ENCODE assay signal across 12 cellular contexts in the genomic region with DNA sequence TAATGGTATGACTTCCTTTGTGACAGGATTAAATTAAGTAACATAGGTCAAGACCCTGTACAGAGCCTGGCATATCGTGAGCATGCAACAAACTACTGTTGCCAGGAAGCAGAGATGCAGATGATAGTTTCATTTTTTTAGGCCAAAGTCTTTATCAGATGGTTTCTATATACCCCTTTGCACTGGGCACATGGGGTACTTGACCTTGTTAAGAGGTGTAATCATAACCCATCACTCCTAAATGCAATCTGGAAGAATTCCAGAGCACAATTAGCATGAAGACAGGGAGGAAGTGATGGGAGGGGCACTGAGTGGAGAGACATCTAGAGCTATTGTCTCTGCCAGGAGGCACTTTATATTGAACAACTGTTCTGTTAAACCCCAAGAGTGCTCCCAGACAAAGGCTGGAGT. TPM values are rescaled to one million over a fixed set of nuclear protein-coding genes. Genes with fewer than 3 reads are reported as not detected.
DNase-seq lines count a peak whose midpoint lies in the region; ATAC-seq, FAIRE-seq and TF ChIP-seq lines count a peak whose summit lies in the region.
"Had no signal": no experiment of that assay in that cellular context is flagged by ENCODE, and none has a peak within 500 bp of the region (broad histone marks: within the 10 kb centered on the region; RNA-seq: fewer than 3 reads in every experiment).

No MANE protein-coding gene starts in this region.

- H3K36me3 ChIP-seq in small intestine (ENCODE audit: control insufficient read depth in 2 of 2, insufficient read depth in 2 of 2, low read length in 2 of 2): peaks cover 0 to 3% of the 10 kb centered on the region in 2 donors
- no peaks in the 10 kb centered on the region for H3K36me3 ChIP-seq in hepatocyte (replicated peaks; ENCODE audit: insufficient read depth, low read depth)

- no peak overlapping the region for H2AFZ ChIP-seq in hepatocyte

- FAIRE-seq in small intestine (lab: Jason Lieb, UNC): no peak

- peaks cover 3 to 9% of the 10 kb centered on the region in 2 donors for H3K4me1 ChIP-seq in small intestine (ENCODE audit: control insufficient read depth in 2 of 2, insufficient read depth in 1 of 2, low read depth in 1 of 2, low read length in 1 of 2)
- H3K4me1 ChIP-seq in hepatocyte (ENCODE audit: insufficient read depth): peaks cover 29% of the 10 kb centered on the region

- peak overlapping the region; percentile 94 for H3K27ac Mint-ChIP-seq in stimulated activated effector memory CD8-positive, alpha-beta T cell treated with anti-CD3 and anti-CD28 coated beads, Interleukin-12 subunit alpha, Interleukin-12 subunit beta, amount 100 ng/mL, for 72 hours

- ATAC-seq in stimulated activated effector memory CD8-positive, alpha-beta T cell treated with anti-CD3 and anti-CD28 coated beads, Interleukin-12 subunit alpha, Interleukin-12 subunit beta, amount 100 ng/mL, for 72 hours: no peak
- ATAC-seq: activated CD4-positive, CD25-positive, alpha-beta regulatory T cell treated with anti-CD3 and anti-CD28 coated beads, Interleukin-2, amount 50 U/mL, for 24 hours had no signal

- H3K4me3 Mint-ChIP-seq in stimulated activated effector memory CD8-positive, alpha-beta T cell treated with anti-CD3 and anti-CD28 coated beads, Interleukin-12 subunit alpha, Interleukin-12 subunit beta, amount 100 ng/mL, for 72 hours: peak overlapping the region; percentile 69
- H3K4me3 Mint-ChIP-seq: central memory CD8-positive, alpha-beta T cell had no signal

- TF ChIP-seq CTCF in dorsolateral prefrontal cortex (IDR thresholded peaks at IDR 0.05 in 54 of 56, conservative IDR thresholded peaks at IDR 0.05 in 2 of 56; ENCODE audit: low read depth in 1 of 56, partially characterized antibody in 56 of 56): no peak
- TF ChIP-seq CTCF in hepatocyte (IDR thresholded peaks at IDR 0.05; ENCODE audit: poor library complexity): no peak

- H3K27ac ChIP-seq in dorsolateral prefrontal cortex (peak overlapping the region in 40 of 59 donors; percentile 1 to 95 (median 49)), small intestine (ENCODE audit: low read depth in 1 of 2, low read length in 1 of 2) (no peak overlapping the region), hepatocyte (no peak overlapping the region)

- peaks cover 4% of the 10 kb centered on the region for H4K20me1 ChIP-seq in hepatocyte (ENCODE audit: insufficient read depth, poor library complexity, severe bottlenecking)

- no peak overlapping the region for H3K4me2 ChIP-seq in hepatocyte

- no peaks in the 10 kb centered on the region for H3K9me2 ChIP-seq in hepatocyte (replicated peaks; ENCODE audit: insufficient read depth)

- peaks cover 74% of the 10 kb centered on the region for H3K79me2 ChIP-seq in hepatocyte

- peaks cover 96% of the 10 kb centered on the region for H3K4me1 Mint-ChIP-seq in stimulated activated effector memory CD8-positive, alpha-beta T cell treated with anti-CD3 and anti-CD28 coated beads, Interleukin-12 subunit alpha, Interleukin-12 subunit beta, amount 100 ng/mL, for 72 hours

- no peaks in the 10 kb centered on the region for H3K9me3 Mint-ChIP-seq in stimulated activated effector memory CD8-positive, alpha-beta T cell treated with anti-CD3 and anti-CD28 coated beads, Interleukin-12 subunit alpha, Interleukin-12 subunit beta, amount 100 ng/mL, for 72 hours
- H3K9me3 Mint-ChIP-seq: central memory CD8-positive, alpha-beta T cell had no signal

- H3K4me3 ChIP-seq in dorsolateral prefrontal cortex (no peak overlapping the region), small intestine (ENCODE audit: low read depth in 1 of 2, low read length in 2 of 2) (no peak overlapping the region), hepatocyte (no peak overlapping the region)

- peaks cover 72% of the 10 kb centered on the region for H3K36me3 Mint-ChIP-seq in stimulated activated effector memory CD8-positive, alpha-beta T cell treated with anti-CD3 and anti-CD28 coated beads, Interleukin-12 subunit alpha, Interleukin-12 subunit beta, amount 100 ng/mL, for 72 hours

- DNase-seq in DMS 273 (lab: John Stamatoyannopoulos, UW; ENCODE audit: unreplicated experiment) (peak; percentile 29), DMS 273 treated with DMSO at 0.1 percent for 48 hours (lab: John Stamatoyannopoulos, UW) (no peak), NCI-H748 (lab: John Stamatoyannopoulos, UW; ENCODE audit: unreplicated experiment) (peak; percentile 92), dorsolateral prefrontal cortex (no peak), small intestine (no peak), NCI-H1694 treated with DMSO at 0.1 percent for 48 hours (lab: John Stamatoyannopoulos, UW) (no peak), hepatocyte (ENCODE audit: low spot score) (no peak)
- DNase-seq in stimulated activated effector memory CD8-positive, alpha-beta T cell treated with anti-CD3 and anti-CD28 coated beads, Interleukin-12 subunit alpha, Interleukin-12 subunit beta, amount 100 ng/mL, for 72 hours (ENCODE audit: low spot score in 2 of 2): no peak
- DNase-seq: 8988T; stimulated activated CD4-positive, alpha-beta T cell treated with anti-CD3 and anti-CD28 coated beads, Interleukin-15, amount 100 ng/mL, for 24 hours had no signal

- WGBS in small intestine, 3 donors: 56 to 73% (median 63%) methylated on average over 1 of the region's 1 CpG
- WGBS in hepatocyte (ENCODE audit: low lambda C conversion rate, missing lambda C conversion rate): 89% methylated on average over 1 of the region's 1 CpG

- intact Hi-C loops in dorsolateral prefrontal cortex (cut with DNase I): no loop called here

- H3K9me3 ChIP-seq in small intestine (ENCODE audit: control insufficient read depth, low read depth): no peaks in the 10 kb centered on the region
- no peaks in the 10 kb centered on the region for H3K9me3 ChIP-seq in hepatocyte (ENCODE audit: low read depth)

- no peaks in the 10 kb centered on the region for H3K27me3 ChIP-seq in dorsolateral prefrontal cortex
- H3K27me3 ChIP-seq in small intestine (ENCODE audit: control insufficient read depth in 2 of 2, insufficient read depth in 2 of 2, low read length in 2 of 2): no peaks in the 10 kb centered on the region
- H3K27me3 ChIP-seq in hepatocyte: no peaks in the 10 kb centered on the region

RNA-seq across cellular contexts. Expression of gene ZBTB17, which starts 22.1 kb away (rescaled TPM):
- total RNA-seq in dorsolateral prefrontal cortex (10 to 100 TPM; 29.3 to 71.4 (median 45.9) TPM), hepatocyte (15.3 and 16.8 TPM in 2 replicates)
- polyA plus RNA-seq in small intestine (10 to 100 TPM; 28.1 to 89.2 (median 71.8) TPM), hepatocyte (32.3 and 51.1 TPM in 2 replicates)

RNA-seq across cellular contexts. Expression of gene SRARP, which starts 50.2 kb away (rescaled TPM):
- total RNA-seq in dorsolateral prefrontal cortex (10 to 100 TPM in 12 of 120 experiments, 1 to 10 TPM in 108; 2.1 to 17.6 (median 5.9) TPM), hepatocyte (not detected in 2 replicates)
- polyA plus RNA-seq in small intestine (not detected), hepatocyte (not detected in 2 replicates)

Comparison
In these comparisons a context has a peak if more than half of its experiments do, and no peak if none do; other contexts are left out.
1. DNase-seq: peak in DMS 273 (single experiment) and NCI-H748 (single experiment); none in DMS 273 treated with DMSO at 0.1 percent for 48 hours (single experiment), dorsolateral prefrontal cortex (0 of 10), stimulated activated effector memory CD8-positive, alpha-beta T cell treated with anti-CD3 and anti-CD28 coated beads, Interleukin-12 subunit alpha, Interleukin-12 subunit beta, amount 100 ng/mL, for 72 hours (0 of 2), small intestine (single experiment), NCI-H1694 treated with DMSO at 0.1 percent for 48 hours (single experiment) and hepatocyte (single experiment).
2. H3K27ac ChIP-seq: peak in dorsolateral prefrontal cortex (40 of 59); none in small intestine (0 of 2) and hepatocyte (single experiment).